In genomic region chr11:2380807-2381350, GRCh38 we compare ENCODE assay signal across 12 cellular contexts. TPM values are rescaled to one million over a fixed set of nuclear protein-coding genes. Genes with fewer than 3 reads are reported as not detected.
DNase-seq lines count a peak whose midpoint lies in the region; TF ChIP-seq lines count a peak whose summit lies in the region.
"Had no signal": no experiment of that assay in that cellular context is flagged by ENCODE, and none has a peak within 500 bp of the region (broad histone marks: within the 10 kb centered on the region; RNA-seq: fewer than 3 reads in every experiment).

No MANE protein-coding gene starts in this region.

- H3K4me1 Mint-ChIP-seq in T-helper 1 cell treated with Interleukin-12 subunit alpha and Interleukin-12 subunit beta and Interleukin-4 antibody, amounts not matched to agents 30 μg/mL and 1 μg/mL, for 36 hours (ENCODE audit: low read depth), result peaks cover 18% of the 10 kb centered on the region
- H3K4me1 Mint-ChIP-seq in chondrocyte (ENCODE audit: low read depth), result peaks cover 51% of the 10 kb centered on the region

- no peak for DNase-seq in T-helper 1 cell
- DNase-seq in chondrocyte (ENCODE audit: low spot score), result no peak
- peak; percentile 84 for DNase-seq in medulla oblongata (ENCODE audit: extremely low spot score)
- DNase-seq in tibial artery, result peak; percentile 84 to 89
- no peak for DNase-seq in NCI-H2196 treated with DMSO at 0.1 percent for 48 hours (lab: John Stamatoyannopoulos, UW; ENCODE audit: unreplicated experiment)
- no peak for DNase-seq in NCI-H446 (lab: John Stamatoyannopoulos, UW)
- DNase-seq in germinal center (ENCODE audit: low spot score), result no peak
- DNase-seq: 8988T; PC-3; stimulated activated CD4-positive, alpha-beta T cell treated with anti-CD3 and anti-CD28 coated beads, Interleukin-4, amount 100 ng/mL, for 1 hour had no signal

- H3K27ac ChIP-seq in tibial artery, result peak overlapping the region; percentile 98 to 100

- H3K9me3 ChIP-seq in tibial artery, result no peaks in the 10 kb centered on the region

- intact Hi-C loops in tibial artery (cut with DNase I; ENCODE audit: low total_unique reads), result no loop called here

- H3K36me3 Mint-ChIP-seq in T-helper 1 cell treated with Interleukin-12 subunit alpha and Interleukin-12 subunit beta and Interleukin-4 antibody, amounts not matched to agents 30 μg/mL and 1 μg/mL, for 36 hours (ENCODE audit: low read depth), result peaks cover 3% of the 10 kb centered on the region
- no peaks in the 10 kb centered on the region for H3K36me3 Mint-ChIP-seq in chondrocyte (ENCODE audit: low read depth)

- H3K4me3 Mint-ChIP-seq in T-helper 1 cell treated with Interleukin-12 subunit alpha and Interleukin-12 subunit beta and Interleukin-4 antibody, amounts not matched to agents 30 μg/mL and 1 μg/mL, for 36 hours, result no peak overlapping the region
- peak overlapping the region; percentile 51 for H3K4me3 Mint-ChIP-seq in chondrocyte (ENCODE audit: unreplicated experiment)

- H3K27ac Mint-ChIP-seq in T-helper 1 cell treated with Interleukin-12 subunit alpha and Interleukin-12 subunit beta and Interleukin-4 antibody, amounts not matched to agents 30 μg/mL and 1 μg/mL, for 36 hours, result peak overlapping the region; percentile 52
- H3K27ac Mint-ChIP-seq in chondrocyte (ENCODE audit: unreplicated experiment), result peak overlapping the region; percentile 77

- H3K27me3 ChIP-seq in tibial artery, result no peaks in the 10 kb centered on the region
- H3K27me3 ChIP-seq: cardiac muscle cell had no signal

- peaks cover 0 to 6% (median 0%) of the 10 kb centered on the region in 3 donors for H3K36me3 ChIP-seq in tibial artery
- H3K36me3 ChIP-seq: cardiac muscle cell had no signal

- TF ChIP-seq CTCF in chondrocyte (IDR thresholded peaks at IDR 0.05) (no peak), tibial artery (IDR thresholded peaks at IDR 0.05) (no peak)

- H3K9me3 Mint-ChIP-seq in T-helper 1 cell treated with Interleukin-12 subunit alpha and Interleukin-12 subunit beta and Interleukin-4 antibody, amounts not matched to agents 30 μg/mL and 1 μg/mL, for 36 hours, result no peaks in the 10 kb centered on the region
- H3K9me3 Mint-ChIP-seq in chondrocyte (ENCODE audit: low read depth), result no peaks in the 10 kb centered on the region

- peaks cover 0 to 87% (median 67%) of the 10 kb centered on the region in 4 donors for H3K4me1 ChIP-seq in tibial artery

- peak overlapping the region in 1 of 2 donors; percentile 99 for H3K4me3 ChIP-seq in tibial artery
- H3K4me3 ChIP-seq: cardiac muscle cell had no signal

- no peaks in the 10 kb centered on the region for H3K27me3 Mint-ChIP-seq in T-helper 1 cell treated with Interleukin-12 subunit alpha and Interleukin-12 subunit beta and Interleukin-4 antibody, amounts not matched to agents 30 μg/mL and 1 μg/mL, for 36 hours (ENCODE audit: low read depth)
- no peaks in the 10 kb centered on the region for H3K27me3 Mint-ChIP-seq in chondrocyte (ENCODE audit: low read depth)

RNA-seq across cellular contexts. Expression of gene CD81, which starts 3.8 kb away (rescaled TPM):
- total RNA-seq in chondrocyte, result 403 to 442 TPM (median 441 TPM) in 3 replicates

RNA-seq across cellular contexts. Expression of gene TSSC4, which starts 19.7 kb away (rescaled TPM):
- 44.1 to 55.2 TPM (median 52.2 TPM) in 3 replicates for total RNA-seq in chondrocyte

Comparison
In these comparisons a context has a peak if more than half of its experiments do, and no peak if none do; other contexts are left out.
1. DNase-seq: peak in medulla oblongata (single experiment) and tibial artery (2 of 2); none in T-helper 1 cell (0 of 5), chondrocyte (single experiment), NCI-H2196 treated with DMSO at 0.1 percent for 48 hours (single experiment), NCI-H446 (0 of 2) and germinal center (single experiment).